ENCODE assay signal across 8 cellular contexts in the genomic region with DNA sequence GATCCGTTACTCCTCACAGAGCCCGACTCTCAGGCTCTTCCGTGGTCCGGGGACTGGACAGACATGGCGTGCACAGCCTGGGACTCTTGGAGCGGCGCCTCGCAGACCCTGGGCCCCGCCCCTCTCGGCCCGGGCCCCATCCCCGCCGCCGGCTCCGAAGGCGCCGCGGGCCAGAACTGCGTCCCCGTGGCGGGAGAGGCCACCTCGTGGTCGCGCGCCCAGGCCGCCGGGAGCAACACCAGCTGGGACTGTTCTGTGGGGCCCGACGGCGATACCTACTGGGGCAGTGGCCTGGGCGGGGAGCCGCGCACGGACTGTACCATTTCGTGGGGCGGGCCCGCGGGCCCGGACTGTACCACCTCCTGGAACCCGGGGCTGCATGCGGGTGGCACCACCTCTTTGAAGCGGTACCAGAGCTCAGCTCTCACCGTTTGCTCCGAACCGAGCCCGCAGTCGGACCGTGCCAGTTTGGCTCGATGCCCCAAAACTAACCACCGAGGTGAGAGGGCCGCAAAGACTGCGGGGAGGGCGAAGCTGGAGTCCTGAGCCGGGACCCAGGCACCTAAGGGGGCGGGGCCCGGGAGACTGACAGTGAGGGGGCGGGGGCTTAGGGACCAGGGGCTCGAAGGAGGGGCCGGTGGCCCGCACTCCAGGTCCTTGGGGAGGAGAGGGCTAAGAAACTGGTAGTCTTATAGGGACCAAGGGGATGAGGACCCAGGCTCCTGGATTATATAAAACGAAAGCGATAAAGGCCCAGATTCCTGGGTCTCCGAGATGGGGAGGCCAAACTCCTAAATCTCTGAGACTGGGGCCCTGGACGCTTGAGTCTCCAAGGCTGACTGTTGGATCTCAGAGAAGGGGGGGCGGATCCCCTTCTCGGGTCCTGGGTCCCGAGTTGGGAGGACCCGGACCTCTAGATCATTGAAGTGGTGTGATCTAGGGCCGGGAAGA. TPM values are rescaled to one million over a fixed set of nuclear protein-coding genes. Genes with fewer than 3 reads are reported as not detected.
DNase-seq lines count a peak whose midpoint lies in the region; ATAC-seq and TF ChIP-seq lines count a peak whose summit lies in the region.

No MANE protein-coding gene starts in this region.

- TF ChIP-seq CTCF in nephron progenitor cell (IDR thresholded peaks at IDR 0.05) (no peak), stomach (IDR thresholded peaks at IDR 0.05) (no peak)

- H3K4me3 Mint-ChIP-seq in CD4-positive, CD25-positive, alpha-beta regulatory T cell = peak overlapping the region; percentile 87 to 98 (median 94)
- peak overlapping the region; percentile 83 for H3K4me3 Mint-ChIP-seq in activated T-helper 17 cell treated with anti-CD3 and anti-CD28 coated beads, Interleukin-2, amount 50 U/mL, for 72 hours
- H3K4me3 Mint-ChIP-seq in nephron progenitor cell = peak overlapping the region; percentile 84

- H3K4me1 ChIP-seq in CD4-positive, CD25-positive, alpha-beta regulatory T cell (ENCODE audit: control insufficient read depth, insufficient read depth, low read length, poor library complexity, severe bottlenecking) = peaks cover 49% of the 10 kb centered on the region
- peaks cover 12 to 52% (median 46%) of the 10 kb centered on the region in 4 donors for H3K4me1 ChIP-seq in stomach

- peaks cover 0 to 2% (median 0%) of the 10 kb centered on the region in 7 donors for H3K9me3 Mint-ChIP-seq in CD4-positive, CD25-positive, alpha-beta regulatory T cell
- H3K9me3 Mint-ChIP-seq in activated T-helper 17 cell treated with anti-CD3 and anti-CD28 coated beads, Interleukin-2, amount 50 U/mL, for 72 hours = no peaks in the 10 kb centered on the region
- H3K9me3 Mint-ChIP-seq in nephron progenitor cell = no peaks in the 10 kb centered on the region

- peak in 1 of 4 donors; percentile 47 for TF ChIP-seq POLR2A in stomach (IDR thresholded peaks at IDR 0.05)

- no peaks in the 10 kb centered on the region for H3K27me3 ChIP-seq in CD4-positive, CD25-positive, alpha-beta regulatory T cell (ENCODE audit: control insufficient read depth, insufficient read depth, low read length)
- no peaks in the 10 kb centered on the region for H3K27me3 ChIP-seq in stomach

- H3K36me3 Mint-ChIP-seq in CD4-positive, CD25-positive, alpha-beta regulatory T cell = no peaks in the 10 kb centered on the region
- peaks cover 6% of the 10 kb centered on the region for H3K36me3 Mint-ChIP-seq in activated T-helper 17 cell treated with anti-CD3 and anti-CD28 coated beads, Interleukin-2, amount 50 U/mL, for 72 hours (ENCODE audit: low read depth)
- no peaks in the 10 kb centered on the region for H3K36me3 Mint-ChIP-seq in nephron progenitor cell (ENCODE audit: low read depth)

- 0 to 1% (median 1%) methylated on average over 26 to 69 of the region's 69 CpGs for WGBS in stomach, 5 donors

- peak overlapping the region in 2 of 3 donors; percentile 73 to 98 for H3K27ac Mint-ChIP-seq in CD4-positive, CD25-positive, alpha-beta regulatory T cell
- H3K27ac Mint-ChIP-seq in activated T-helper 17 cell treated with anti-CD3 and anti-CD28 coated beads, Interleukin-2, amount 50 U/mL, for 72 hours = peak overlapping the region; percentile 39
- peak overlapping the region; percentile 68 for H3K27ac Mint-ChIP-seq in nephron progenitor cell

- H3K36me3 ChIP-seq in CD4-positive, CD25-positive, alpha-beta regulatory T cell (ENCODE audit: control insufficient read depth, insufficient read depth, low read length) = no peaks in the 10 kb centered on the region
- peaks cover 0 to under 1% (median 0%) of the 10 kb centered on the region in 4 donors for H3K36me3 ChIP-seq in stomach

- peak overlapping the region; percentile 72 for H3K4me3 ChIP-seq in CD4-positive, CD25-positive, alpha-beta regulatory T cell (ENCODE audit: low read depth, low read length)
- peak overlapping the region; percentile 62 for H3K4me3 ChIP-seq in Jurkat, Clone E6-1 (ENCODE audit: low read length)
- H3K4me3 ChIP-seq in stomach = peak overlapping the region; percentile 61 to 71 (median 67)

- TF ChIP-seq EP300 in stomach (IDR thresholded peaks at IDR 0.05) = no peak

- ATAC-seq in CD4-positive, CD25-positive, alpha-beta regulatory T cell (ENCODE audit: low read depth in 2 of 2) = peak; percentile 30 to 41
- ATAC-seq in GM19463 (IDR thresholded peaks at IDR 0.05; ENCODE audit: unreplicated experiment) = peak; percentile 34
- ATAC-seq in activated T-helper 17 cell treated with anti-CD3 and anti-CD28 coated beads, Interleukin-2, amount 50 U/mL, for 72 hours (replicated peaks) = peak; percentile 57

- H3K9me3 ChIP-seq in CD4-positive, CD25-positive, alpha-beta regulatory T cell (ENCODE audit: control insufficient read depth in 2 of 2, low read length in 2 of 2) = no peaks in the 10 kb centered on the region
- no peaks in the 10 kb centered on the region for H3K9me3 ChIP-seq in stomach

- peak overlapping the region; percentile 80 for H3K27ac ChIP-seq in CD4-positive, CD25-positive, alpha-beta regulatory T cell (ENCODE audit: insufficient read depth, low read length, poor library complexity, severe bottlenecking)
- H3K27ac ChIP-seq in stomach = peak overlapping the region; percentile 88 to 97 (median 94)

- intact Hi-C loops in stomach (cut with DNase I; ENCODE audit: low total_unique reads) = no loop called here

- DNase-seq in CD4-positive, CD25-positive, alpha-beta regulatory T cell = peak; percentile 74 to 91 (median 84)
- DNase-seq in Jurkat, Clone E6-1 (ENCODE audit: low read depth, low spot score) = peak; percentile 70
- peak; percentile 86 for DNase-seq in RKO (ENCODE audit: low spot score)
- DNase-seq in fibroblast of peridontal ligament (ENCODE audit: extremely low read depth) = peak; percentile 56
- DNase-seq in nephron progenitor cell = peak; percentile 86
- DNase-seq in stomach = peak; percentile 90

- peaks cover 4 to 51% (median 24%) of the 10 kb centered on the region in 4 donors for H3K4me1 Mint-ChIP-seq in CD4-positive, CD25-positive, alpha-beta regulatory T cell
- H3K4me1 Mint-ChIP-seq in activated T-helper 17 cell treated with anti-CD3 and anti-CD28 coated beads, Interleukin-2, amount 50 U/mL, for 72 hours = peaks cover 6% of the 10 kb centered on the region
- peaks cover 52% of the 10 kb centered on the region for H3K4me1 Mint-ChIP-seq in nephron progenitor cell

- no peaks in the 10 kb centered on the region for H3K27me3 Mint-ChIP-seq in CD4-positive, CD25-positive, alpha-beta regulatory T cell
- no peaks in the 10 kb centered on the region for H3K27me3 Mint-ChIP-seq in activated T-helper 17 cell treated with anti-CD3 and anti-CD28 coated beads, Interleukin-2, amount 50 U/mL, for 72 hours
- H3K27me3 Mint-ChIP-seq in nephron progenitor cell (ENCODE audit: low read depth, poor library complexity) = peaks cover 5% of the 10 kb centered on the region

RNA-seq across cellular contexts. Expression of gene ETV2, which starts 2.0 kb away (rescaled TPM):
- total RNA-seq in CD4-positive, CD25-positive, alpha-beta regulatory T cell = not detected
- polyA plus RNA-seq in CD4-positive, CD25-positive, alpha-beta regulatory T cell = under 1 TPM in 3 of 4 donors, not detected in 1; 0.44 to 0.67 (median 0.46) TPM
- polyA plus RNA-seq in Jurkat, Clone E6-1 (2012; ENCODE audit: insufficient read depth, insufficient read length) = 1.4 TPM
- under 1 TPM; 0.61 to 0.99 TPM for total RNA-seq in activated T-helper 17 cell treated with anti-CD3 and anti-CD28 coated beads, Interleukin-2, amount 50 U/mL, for 72 hours
- 10 to 100 TPM in 1 of 5 donors, under 1 TPM in 1, not detected in 3; 0.55 to 11.7 TPM for total RNA-seq in stomach
- polyA plus RNA-seq in stomach = 1 to 10 TPM; 4.5 to 6.3 (median 6.1) TPM

RNA-seq across cellular contexts. Expression of gene COX6B1, which starts 4.6 kb away (rescaled TPM):
- total RNA-seq in CD4-positive, CD25-positive, alpha-beta regulatory T cell = 249 TPM
- polyA plus RNA-seq in CD4-positive, CD25-positive, alpha-beta regulatory T cell = 100 to 1,000 TPM; 854 to 919 (median 912) TPM
- polyA plus RNA-seq in Jurkat, Clone E6-1 (2012; ENCODE audit: insufficient read depth, insufficient read length) = 626 TPM
- total RNA-seq in activated T-helper 17 cell treated with anti-CD3 and anti-CD28 coated beads, Interleukin-2, amount 50 U/mL, for 72 hours = 100 to 1,000 TPM; 331 to 427 TPM
- total RNA-seq in stomach = 100 to 1,000 TPM; 198 to 680 (median 373) TPM
- 1,000 to 10,000 TPM; 1,105 to 1,293 (median 1,217) TPM for polyA plus RNA-seq in stomach

RNA-seq across cellular contexts. Expression of gene RBM42, which starts 14.7 kb away (rescaled TPM):
- 52.3 TPM for total RNA-seq in CD4-positive, CD25-positive, alpha-beta regulatory T cell
- 10 to 100 TPM; 54.4 to 69.0 (median 59.2) TPM for polyA plus RNA-seq in CD4-positive, CD25-positive, alpha-beta regulatory T cell
- polyA plus RNA-seq in Jurkat, Clone E6-1 (2012; ENCODE audit: insufficient read depth, insufficient read length) = 114 TPM
- 10 to 100 TPM; 54.7 to 95.6 TPM for total RNA-seq in activated T-helper 17 cell treated with anti-CD3 and anti-CD28 coated beads, Interleukin-2, amount 50 U/mL, for 72 hours
- 100 to 1,000 TPM in 1 of 5 donors, 10 to 100 TPM in 4; 26.6 to 133 (median 46.9) TPM for total RNA-seq in stomach
- 10 to 100 TPM; 56.5 to 60.8 (median 58.6) TPM for polyA plus RNA-seq in stomach

RNA-seq across cellular contexts. Expression of gene UPK1A, which starts 22.8 kb away (rescaled TPM):
- total RNA-seq in CD4-positive, CD25-positive, alpha-beta regulatory T cell = not detected
- polyA plus RNA-seq in CD4-positive, CD25-positive, alpha-beta regulatory T cell = not detected
- polyA plus RNA-seq in Jurkat, Clone E6-1 (2012; ENCODE audit: insufficient read depth, insufficient read length) = not detected
- total RNA-seq in activated T-helper 17 cell treated with anti-CD3 and anti-CD28 coated beads, Interleukin-2, amount 50 U/mL, for 72 hours = 1 to 10 TPM in 1 of 2 donors, under 1 TPM in 1; 0.73 to 8.0 TPM
- total RNA-seq in stomach = not detected
- polyA plus RNA-seq in stomach = under 1 TPM in 1 of 3 donors, not detected in 2; 0.08 TPM

RNA-seq across cellular contexts. Expression of gene HAUS5, which starts 31.0 kb away (rescaled TPM):
- 25.9 TPM for total RNA-seq in CD4-positive, CD25-positive, alpha-beta regulatory T cell
- polyA plus RNA-seq in CD4-positive, CD25-positive, alpha-beta regulatory T cell = 1 to 10 TPM; 5.1 to 8.1 (median 6.6) TPM
- 71.0 TPM for polyA plus RNA-seq in Jurkat, Clone E6-1 (2012; ENCODE audit: insufficient read depth, insufficient read length)
- 10 to 100 TPM; 32.0 to 37.2 TPM for total RNA-seq in activated T-helper 17 cell treated with anti-CD3 and anti-CD28 coated beads, Interleukin-2, amount 50 U/mL, for 72 hours
- total RNA-seq in stomach = 10 to 100 TPM in 1 of 5 donors, 1 to 10 TPM in 4; 4.1 to 23.2 (median 4.9) TPM
- 10 to 100 TPM in 1 of 3 donors, 1 to 10 TPM in 2; 4.4 to 17.0 (median 5.6) TPM for polyA plus RNA-seq in stomach

Comparison
In these comparisons a context has a peak if more than half of its experiments do, and no peak if none do; other contexts are left out.
1. Peak in every context shown above with its lines: DNase-seq, ATAC-seq, H3K4me3 ChIP-seq and H3K27ac ChIP-seq.